10 cellular contexts compared by ENCODE assay signal in the genomic region with DNA sequence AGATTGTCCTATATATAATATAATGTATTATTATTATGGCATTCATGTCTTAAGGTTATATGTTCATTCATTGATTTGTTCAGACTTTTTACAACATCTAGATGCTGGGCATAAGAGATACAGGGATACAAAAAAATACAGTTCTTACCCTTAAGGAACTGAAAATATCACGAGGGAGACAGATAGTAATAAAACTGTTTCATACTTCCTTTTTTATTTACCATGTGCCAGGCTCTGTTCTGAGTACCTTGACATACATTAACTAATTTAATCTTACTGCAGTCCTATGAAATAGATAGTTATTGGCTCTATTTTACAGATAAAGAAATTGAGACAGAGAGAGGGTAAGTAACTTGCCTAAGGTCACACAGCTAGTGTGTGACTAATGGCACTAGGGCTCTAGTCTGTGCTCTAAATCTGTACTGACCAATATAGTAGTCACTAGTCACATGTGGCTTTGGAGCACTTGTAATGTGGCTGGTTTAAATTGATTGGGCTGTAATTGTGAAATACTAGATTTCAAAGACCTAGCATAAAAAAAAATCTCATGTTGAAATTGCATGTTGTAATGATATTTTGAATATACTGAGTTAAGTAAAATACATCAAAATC. TPM values are rescaled to one million over a fixed set of nuclear protein-coding genes. Genes with fewer than 3 reads are reported as not detected.
DNase-seq lines count a peak whose midpoint lies in the region; ATAC-seq and TF ChIP-seq lines count a peak whose summit lies in the region.
"Had no signal": no experiment of that assay in that cellular context is flagged by ENCODE, and none has a peak within 500 bp of the region (broad histone marks: within the 10 kb centered on the region; RNA-seq: fewer than 3 reads in every experiment).

No MANE protein-coding gene starts in this region.

- H3K27ac Mint-ChIP-seq in Caco-2 (ENCODE audit: unreplicated experiment): no peak overlapping the region

- no peak overlapping the region for H3K27ac ChIP-seq in RWPE1
- H3K27ac ChIP-seq: cardiac muscle cell had no signal

- H3K4me1 Mint-ChIP-seq in Caco-2 (ENCODE audit: low read depth, unreplicated experiment): peaks cover 32% of the 10 kb centered on the region

- no peaks in the 10 kb centered on the region for H3K9me3 ChIP-seq in Caco-2

- intact Hi-C loops in Caco-2 (cut with micrococcal nuclease; ENCODE audit: unreplicated experiment): loop anchor here (2.0 kb wide), 2 partner anchors 19 to 63 kb away; no protein-coding TSS in a partner anchor

- H3K27me3 ChIP-seq in Caco-2 (replicated peaks; ENCODE audit: control insufficient read depth, insufficient read depth, low read length): no peaks in the 10 kb centered on the region
- H3K27me3 ChIP-seq: cardiac muscle cell had no signal

- H3K4me3 Mint-ChIP-seq in Caco-2 (ENCODE audit: unreplicated experiment): no peak overlapping the region

- peaks cover 36% of the 10 kb centered on the region for H3K36me3 Mint-ChIP-seq in Caco-2 (ENCODE audit: insufficient read depth, unreplicated experiment)

- H3K4me3 ChIP-seq in fibroblast of the aortic adventitia (ENCODE audit: low read depth, low read length) (no peak overlapping the region), Caco-2 (ENCODE audit: low read depth, low read length) (no peak overlapping the region)
- H3K4me3 ChIP-seq: cardiac muscle cell had no signal

- TF ChIP-seq CTCF in fibroblast of the aortic adventitia (IDR thresholded peaks at IDR 0.05; ENCODE audit: insufficient read depth, low read length) (no peak), RWPE1 (conservative IDR thresholded peaks at IDR 0.05; ENCODE audit: low read depth) (no peak), Caco-2 (IDR thresholded peaks at IDR 0.05; ENCODE audit: insufficient read depth in 1 of 2, low read depth in 1 of 2, low read length in 1 of 2, severe bottlenecking in 1 of 2, unreplicated experiment in 1 of 2) (no peak)

- CTCF ChIA-PET in RWPE1 (lab: Yijun Ruan, JAX) (interaction anchor here (0.6 kb wide), 1 partner anchor 141 kb away, joined by 4 read pairs; no protein-coding TSS in a partner anchor), Caco-2 (lab: Charles Lee) (no interaction called here)

- DNase-seq in fibroblast of the aortic adventitia (ENCODE audit: low read depth) (peak; percentile 32), RWPE1 (ENCODE audit: low spot score) (no peak), Caco-2 (no peak), middle frontal gyrus (ENCODE audit: extremely low spot score, low spot score) (no peak)
- DNase-seq in activated CD8-positive, alpha-beta memory T cell treated with anti-CD3 and anti-CD28 coated beads for 24 hours: no peak
- DNase-seq: NCI-H1694 treated with DMSO at 0.1 percent for 48 hours had no signal

- H3K36me3 ChIP-seq in Caco-2 (ENCODE audit: control insufficient read depth, insufficient read depth, low read length): no peaks in the 10 kb centered on the region
- H3K36me3 ChIP-seq: cardiac muscle cell had no signal

- H3K9me3 Mint-ChIP-seq in Caco-2 (ENCODE audit: unreplicated experiment): no peaks in the 10 kb centered on the region

- BruUV-seq in Caco-2 (replicated peaks; lab: Mats Ljungman, UMichigan): no TSS peak

- TF ChIP-seq POLR2A in GM18505 (IDR thresholded peaks at IDR 0.05; ENCODE audit: borderline replicate concordance, extremely low read depth, insufficient read depth, insufficient read length): no peak

- no peaks in the 10 kb centered on the region for H3K27me3 Mint-ChIP-seq in Caco-2 (ENCODE audit: insufficient read depth, unreplicated experiment)

- POLR2A ChIA-PET in RWPE1 (lab: Yijun Ruan, JAX; ENCODE audit: low non-redundant PET) (no interaction called here), Caco-2 (lab: Charles Lee) (no interaction called here)

- peak; percentile 59 for ATAC-seq in GM18505 (IDR thresholded peaks at IDR 0.05; ENCODE audit: unreplicated experiment)
- peak; percentile 70 for ATAC-seq in GM21529 (IDR thresholded peaks at IDR 0.05; ENCODE audit: unreplicated experiment)
- peak; percentile 71 for ATAC-seq in HG03439 (IDR thresholded peaks at IDR 0.05; ENCODE audit: unreplicated experiment)

- peaks cover 32% of the 10 kb centered on the region for H3K4me1 ChIP-seq in Caco-2

RNA-seq across cellular contexts. Expression of a gene that starts 21.3 kb away (rescaled TPM):
- total RNA-seq in fibroblast of the aortic adventitia (ENCODE audit: low replicate concordance) (42.1 and 52.7 TPM in 2 replicates), Caco-2 (2022) (74.6 and 81.4 TPM in 2 replicates)
